Comparison of ENCODE assay signal across 9 cellular contexts in genomic region chr3:177596822-177597271, GRCh38.
DNase-seq lines count a peak whose midpoint lies in the region; ATAC-seq and TF ChIP-seq lines count a peak whose summit lies in the region.
"Had no signal": no experiment of that assay in that cellular context is flagged by ENCODE, and none has a peak within 500 bp of the region (broad histone marks: within the 10 kb centered on the region; RNA-seq: fewer than 3 reads in every experiment).

No MANE protein-coding gene starts in this region.

- ATAC-seq in effector memory CD8-positive, alpha-beta T cell (replicated peaks), result no peak
- no peak for ATAC-seq in GM21717 (IDR thresholded peaks at IDR 0.05; ENCODE audit: unreplicated experiment)
- no peak for ATAC-seq in HG02938 (IDR thresholded peaks at IDR 0.05; ENCODE audit: unreplicated experiment)
- no peak for ATAC-seq in activated T-cell treated with anti-CD3 and anti-CD28 coated beads, Interleukin-2, amount 50 U/mL, for 4 hours

- no peak for TF ChIP-seq CTCF in osteoblast (IDR thresholded peaks at IDR 0.05; ENCODE audit: extremely low read depth, low read depth, low read length)

- H3K4me3 ChIP-seq in osteoblast (ENCODE audit: insufficient read depth, low read length), result no peak overlapping the region
- H3K4me3 ChIP-seq: upper lobe of left lung had no signal

- H3K36me3 ChIP-seq in osteoblast (ENCODE audit: insufficient read depth, low read length), result no peaks in the 10 kb centered on the region
- H3K36me3 ChIP-seq: upper lobe of left lung had no signal

- peak overlapping the region; percentile 90 to 94 for H3K27ac Mint-ChIP-seq in effector memory CD8-positive, alpha-beta T cell

- no peak overlapping the region for H2AFZ ChIP-seq in osteoblast (ENCODE audit: low read length)

- peak overlapping the region; percentile 76 for H3K27ac ChIP-seq in osteoblast (ENCODE audit: low read depth, low read length)

- H3K4me1 ChIP-seq in osteoblast (ENCODE audit: insufficient read depth, low read length), result peaks cover 33% of the 10 kb centered on the region

- H3K79me2 ChIP-seq in osteoblast (ENCODE audit: insufficient read depth, low read length), result no peaks in the 10 kb centered on the region

- no peaks in the 10 kb centered on the region for H3K9me3 Mint-ChIP-seq in effector memory CD8-positive, alpha-beta T cell
- no peaks in the 10 kb centered on the region for H3K9me3 Mint-ChIP-seq in activated T-cell treated with anti-CD3 and anti-CD28 coated beads, Interleukin-2, amount 50 U/mL, for 4 hours

- H3K4me1 Mint-ChIP-seq in effector memory CD8-positive, alpha-beta T cell (ENCODE audit: low read depth in 2 of 2), result peaks cover 63 to 73% of the 10 kb centered on the region in 2 donors
- peaks cover 78% of the 10 kb centered on the region for H3K4me1 Mint-ChIP-seq in activated T-cell treated with anti-CD3 and anti-CD28 coated beads, Interleukin-2, amount 50 U/mL, for 4 hours (ENCODE audit: low read depth)

- no peaks in the 10 kb centered on the region for H4K20me1 ChIP-seq in osteoblast (ENCODE audit: insufficient read depth, low read length)

- H3K27me3 Mint-ChIP-seq in effector memory CD8-positive, alpha-beta T cell, result no peaks in the 10 kb centered on the region
- H3K27me3 Mint-ChIP-seq in activated T-cell treated with anti-CD3 and anti-CD28 coated beads, Interleukin-2, amount 50 U/mL, for 4 hours (ENCODE audit: low read depth), result no peaks in the 10 kb centered on the region

- peak; percentile 69 for DNase-seq in DMS153 (lab: John Stamatoyannopoulos, UW)
- peak; percentile 79 to 86 for DNase-seq in NCI-H526 (lab: John Stamatoyannopoulos, UW)
- DNase-seq in effector memory CD8-positive, alpha-beta T cell, result no peak
- no peak for DNase-seq in osteoblast (ENCODE audit: insufficient read length, low spot score, missing footprints)
- DNase-seq in effector CD8-positive, alpha-beta T cell (lab: John Stamatoyannopoulos, UW), result no peak
- no peak for DNase-seq in activated T-cell treated with anti-CD3 and anti-CD28 coated beads, Interleukin-2, amount 50 U/mL, for 4 hours

- peak overlapping the region; percentile 68 to 71 for H3K4me3 Mint-ChIP-seq in effector memory CD8-positive, alpha-beta T cell
- H3K4me3 Mint-ChIP-seq in activated T-cell treated with anti-CD3 and anti-CD28 coated beads, Interleukin-2, amount 50 U/mL, for 4 hours, result no peak overlapping the region

- no peaks in the 10 kb centered on the region for H3K9me3 ChIP-seq in osteoblast (ENCODE audit: low read depth, low read length)
- H3K9me3 ChIP-seq: upper lobe of left lung had no signal

- H3K27me3 ChIP-seq in osteoblast (ENCODE audit: insufficient read depth, low read length), result no peaks in the 10 kb centered on the region
- H3K27me3 ChIP-seq: upper lobe of left lung had no signal

- peak overlapping the region; percentile 28 for H3K4me2 ChIP-seq in osteoblast (ENCODE audit: insufficient read depth, low read length)

- H3K36me3 Mint-ChIP-seq in effector memory CD8-positive, alpha-beta T cell (ENCODE audit: insufficient read depth), result peaks cover 2% of the 10 kb centered on the region
- H3K36me3 Mint-ChIP-seq in activated T-cell treated with anti-CD3 and anti-CD28 coated beads, Interleukin-2, amount 50 U/mL, for 4 hours (ENCODE audit: insufficient read depth), result no peaks in the 10 kb centered on the region

Comparison
In these comparisons a context has a peak if more than half of its experiments do, and no peak if none do; other contexts are left out.
1. DNase-seq: peak in DMS153 (single experiment) and NCI-H526 (2 of 2); none in effector memory CD8-positive, alpha-beta T cell (0 of 3), osteoblast (single experiment), effector CD8-positive, alpha-beta T cell (single experiment) and activated T-cell treated with anti-CD3 and anti-CD28 coated beads, Interleukin-2, amount 50 U/mL, for 4 hours (single experiment).